Comparison of ENCODE assay signal across 13 cellular contexts in genomic region chr5:7894860-7895259, GRCh38. TPM values are rescaled to one million over a fixed set of nuclear protein-coding genes. Genes with fewer than 3 reads are reported as not detected.
DNase-seq lines count a peak whose midpoint lies in the region; ATAC-seq, FAIRE-seq and TF ChIP-seq lines count a peak whose summit lies in the region.
"Had no signal": no experiment of that assay in that cellular context is flagged by ENCODE, and none has a peak within 500 bp of the region (broad histone marks: within the 10 kb centered on the region; RNA-seq: fewer than 3 reads in every experiment).

No MANE protein-coding gene starts in this region.

- no peak overlapping the region for H3K27ac Mint-ChIP-seq in activated CD4-positive, alpha-beta T cell treated with anti-CD3 and anti-CD28 coated beads, Interleukin-2, amount 10 ng/mL, durations not matched to agents 24 days and 14 days

- peak; percentile 18 for FAIRE-seq in GM12878 (lab: Jason Lieb, UNC)

- no peak for DNase-seq in GM12878 (ENCODE audit: low read depth, low spot score)
- no peak for DNase-seq in BE2C
- no peak for DNase-seq in NCI-H446 (lab: John Stamatoyannopoulos, UW)
- no peak for DNase-seq in activated CD4-positive, alpha-beta T cell treated with anti-CD3 and anti-CD28 coated beads, Interleukin-2, amount 10 ng/mL, durations not matched to agents 24 days and 14 days
- DNase-seq: activated CD8-positive, alpha-beta memory T cell treated with anti-CD3 and anti-CD28 coated beads for 24 hours; KG1; NCI-H2227 treated with DMSO at 0.1 percent for 48 hours had no signal

- no peak for TF ChIP-seq CTCF in GM12878 (IDR thresholded peaks at IDR 0.05 in 2 of 3, conservative IDR thresholded peaks at IDR 0.05 in 1 of 3; ENCODE audit: control insufficient read depth in 2 of 3, extremely low read depth in 1 of 3, insufficient read depth in 1 of 3, low read depth in 3 of 3, low read length in 3 of 3)
- no peak for TF ChIP-seq CTCF in BE2C (IDR thresholded peaks at IDR 0.05; ENCODE audit: low read depth, low read length)

- CTCF ChIA-PET in GM12878 (lab: Yijun Ruan, JAX): no interaction called here

- peak in 1 of 2 experiments; percentile 26; a peak in 1 of 4 replicates for TF ChIP-seq EP300 in GM12878 (IDR thresholded peaks at IDR 0.05; ENCODE audit: borderline replicate concordance in 1 of 2, control insufficient read depth in 1 of 2, low read depth in 2 of 2, low read length in 2 of 2)

- peak overlapping the region; percentile 22; the same call in 1 of the 2 replicates for H3K4me2 ChIP-seq in GM12878 (ENCODE audit: control insufficient read depth, insufficient read depth)

- no peak for TF ChIP-seq RAD21 in GM12878 (IDR thresholded peaks at IDR 0.05; ENCODE audit: insufficient read depth, low read depth, low read length)

- H3K27me3 ChIP-seq in GM12878 (replicated peaks in 1 of 2; ENCODE audit: control insufficient read depth in 2 of 2, insufficient read depth in 2 of 2, low read length in 1 of 2) (no peaks in the 10 kb centered on the region), BE2C (no peaks in the 10 kb centered on the region)
- H3K27me3 ChIP-seq: breast epithelium had no signal

- H2AFZ ChIP-seq in GM12878 (ENCODE audit: control insufficient read depth, low read depth, low read length): no peak overlapping the region

- 11% methylated on average over 2 of the region's 2 CpGs for WGBS in GM12878 (ENCODE audit: insufficient coverage, insufficient replicate concordance, low lambda C conversion rate, missing lambda C conversion rate)

- POLR2A ChIA-PET in GM12878 (lab: Charles Lee): no interaction called here

- H3K79me2 ChIP-seq in GM12878 (ENCODE audit: control insufficient read depth, insufficient read depth, low read length): no peaks in the 10 kb centered on the region

- in situ Hi-C loops in GM12878 (cut with MboI): no loop called here

- peaks cover 11 to 38% of the 10 kb centered on the region in 2 experiments for H3K36me3 ChIP-seq in GM12878 (ENCODE audit: control insufficient read depth in 2 of 2, insufficient read depth in 2 of 2, low read length in 1 of 2)
- H3K36me3 ChIP-seq in BE2C: peaks cover 82% of the 10 kb centered on the region

- intact Hi-C loops in GM12878 (cut with micrococcal nuclease; ENCODE audit: unreplicated experiment): no loop called here
- intact Hi-C loops in activated CD4-positive, alpha-beta T cell treated with anti-CD3 and anti-CD28 coated beads, Interleukin-2, amount 10 ng/mL, durations not matched to agents 24 days and 14 days (cut with micrococcal nuclease): loop anchor here (2.0 kb wide), 1 partner anchor 16 kb away; no protein-coding TSS in a partner anchor

- RAD21 ChIA-PET in GM12878 (lab: Charles Lee; ENCODE audit: unreplicated experiment): no interaction called here

- no peak overlapping the region for H3K4me3 ChIP-seq in GM12878
- no peak overlapping the region for H3K4me3 ChIP-seq in BE2C (ENCODE audit: low read depth, low read length)
- H3K4me3 ChIP-seq: breast epithelium had no signal

- H3K4me1 Mint-ChIP-seq in activated CD4-positive, alpha-beta T cell treated with anti-CD3 and anti-CD28 coated beads, Interleukin-2, amount 10 ng/mL, durations not matched to agents 24 days and 14 days: peaks cover 13% of the 10 kb centered on the region

- no peaks in the 10 kb centered on the region for H4K20me1 ChIP-seq in GM12878 (ENCODE audit: control insufficient read depth, insufficient read depth)

- H3K27me3 Mint-ChIP-seq in activated CD4-positive, alpha-beta T cell treated with anti-CD3 and anti-CD28 coated beads, Interleukin-2, amount 10 ng/mL, durations not matched to agents 24 days and 14 days: no peaks in the 10 kb centered on the region

- no peak overlapping the region for H3K9ac ChIP-seq in GM12878 (ENCODE audit: control insufficient read depth, insufficient read depth, low read length)

- no peak overlapping the region for H3K4me3 Mint-ChIP-seq in activated CD4-positive, alpha-beta T cell treated with anti-CD3 and anti-CD28 coated beads, Interleukin-2, amount 10 ng/mL, durations not matched to agents 24 days and 14 days

- TF ChIP-seq POLR2A in GM12878 (IDR thresholded peaks at IDR 0.05; ENCODE audit: low read depth, low read length): no peak

- SMC1A ChIA-PET in GM12878 (lab: Charles Lee; ENCODE audit: uncharacterized antibody, unreplicated experiment): no interaction called here

- BruUV-seq in GM12878 (replicated peaks; lab: Mats Ljungman, UMichigan): no TSS peak

- ATAC-seq in GM18907 (IDR thresholded peaks at IDR 0.05; ENCODE audit: unreplicated experiment) (peak; percentile 94), GM21515 (IDR thresholded peaks at IDR 0.05; ENCODE audit: unreplicated experiment) (peak; percentile 73), HG03095 (IDR thresholded peaks at IDR 0.05; ENCODE audit: unreplicated experiment) (peak; percentile 86), GM12878 (peak; percentile 94)

- H3K9me3 Mint-ChIP-seq in activated CD4-positive, alpha-beta T cell treated with anti-CD3 and anti-CD28 coated beads, Interleukin-2, amount 10 ng/mL, durations not matched to agents 24 days and 14 days: no peaks in the 10 kb centered on the region

- H3K36me3 Mint-ChIP-seq in activated CD4-positive, alpha-beta T cell treated with anti-CD3 and anti-CD28 coated beads, Interleukin-2, amount 10 ng/mL, durations not matched to agents 24 days and 14 days (ENCODE audit: low read depth): peaks cover 78% of the 10 kb centered on the region

- peaks cover 9% of the 10 kb centered on the region for H3K4me1 ChIP-seq in GM12878 (ENCODE audit: control insufficient read depth, insufficient read depth, low read length)
- no peaks in the 10 kb centered on the region for H3K4me1 ChIP-seq in BE2C
- H3K4me1 ChIP-seq: breast epithelium had no signal

- H3K9me3 ChIP-seq in GM12878 (replicated peaks; ENCODE audit: control insufficient read depth, insufficient read depth, low read length) (no peaks in the 10 kb centered on the region), BE2C (no peaks in the 10 kb centered on the region)
- H3K9me3 ChIP-seq: breast epithelium had no signal

- peak overlapping the region; percentile 9; the same call in 1 of the 2 replicates for H3K27ac ChIP-seq in GM12878 (ENCODE audit: control insufficient read depth, insufficient read depth)
- H3K27ac ChIP-seq: breast epithelium had no signal

RNA-seq across cellular contexts. Expression of gene MTRR, which starts 25.9 kb away (rescaled TPM):
- 175 and 197 TPM in 2 replicates for total RNA-seq in GM12878 (2013; cell fraction: nucleolus; rRNA removed)
- total RNA-seq in GM12878 (2014; rRNA removed) (32.5 and 46.3 TPM in 2 replicates), GM12878 (2014; rRNA removed; fragmentation: Illumina TruSeq; extraction: Trizol) (34.5 and 36.9 TPM in 2 replicates), GM12878 (2021) (44.7 and 47.9 TPM in 2 replicates)
- polyA plus RNA-seq in GM12878 (2011; ENCODE audit: low read depth): 28.6 TPM
- polyA plus RNA-seq in GM12878 (2011; rRNA removed) (67.1 and 76.9 TPM in 2 replicates), GM12878 (2014; fragmentation: Illumina TruSeq; extraction: Trizol) (55.4 and 70.2 TPM in 2 replicates), GM12878 (2014; fragmentation: Nextera tagmentation; extraction: Ambion mirVana) (10 to 100 TPM; 13.8 to 18.2 TPM), GM12878 (2014; rRNA removed) (38.3 and 39.7 TPM in 2 replicates), GM12878 (2016; fragmentation: Nextera tagmentation; extraction: Ambion mirVana) (10 to 100 TPM; 37.8 to 42.2 TPM)
- 46.2 and 59.2 TPM in 2 replicates for polyA plus RNA-seq in GM12878 (2011; cell fraction: cytosol; rRNA removed)
- 120 and 133 TPM in 2 replicates for polyA plus RNA-seq in GM12878 (2011; cell fraction: nucleus; rRNA removed)
- polyA plus RNA-seq in GM12878 (2012): 23.6 and 26.3 TPM in 2 replicates
- 105 and 123 TPM in 2 replicates for polyA minus RNA-seq in GM12878 (2011; rRNA and poly(A)+ RNA removed)
- 9.8 and 32.2 TPM in 2 replicates for polyA minus RNA-seq in GM12878 (2011; cell fraction: cytosol; rRNA and poly(A)+ RNA removed)
- polyA minus RNA-seq in GM12878 (2011; cell fraction: nucleus; rRNA and poly(A)+ RNA removed): 118 and 159 TPM in 2 replicates
- 67.3 TPM for polyA plus RNA-seq in BE2C (2012; ENCODE audit: insufficient read depth, insufficient read length, low read depth)
- 64.4 and 76.8 TPM in 2 replicates for total RNA-seq in activated CD4-positive, alpha-beta T cell treated with anti-CD3 and anti-CD28 coated beads, Interleukin-2, amount 10 ng/mL, durations not matched to agents 24 days and 14 days

RNA-seq across cellular contexts. Expression of gene FASTKD3, which starts 26.0 kb away (rescaled TPM):
- total RNA-seq in GM12878 (2013; cell fraction: nucleolus; rRNA removed): 35.2 and 43.6 TPM in 2 replicates
- total RNA-seq in GM12878 (2014; rRNA removed): 14.1 and 19.3 TPM in 2 replicates
- total RNA-seq in GM12878 (2014; rRNA removed; fragmentation: Illumina TruSeq; extraction: Trizol): 24.4 and 25.7 TPM in 2 replicates
- 11.9 and 12.1 TPM in 2 replicates for total RNA-seq in GM12878 (2021)
- polyA plus RNA-seq in GM12878 (2011; ENCODE audit: low read depth): 11.1 TPM
- polyA plus RNA-seq in GM12878 (2011; rRNA removed): 19.9 and 32.8 TPM in 2 replicates
- 8.6 and 8.9 TPM in 2 replicates for polyA plus RNA-seq in GM12878 (2011; cell fraction: cytosol; rRNA removed)
- 23.0 and 26.3 TPM in 2 replicates for polyA plus RNA-seq in GM12878 (2011; cell fraction: nucleus; rRNA removed)
- polyA plus RNA-seq in GM12878 (2012): 10.7 and 11.2 TPM in 2 replicates
- 30.2 and 49.0 TPM in 2 replicates for polyA plus RNA-seq in GM12878 (2014; fragmentation: Illumina TruSeq; extraction: Trizol)
- 10 to 100 TPM; 42.6 to 59.6 TPM for polyA plus RNA-seq in GM12878 (2014; fragmentation: Nextera tagmentation; extraction: Ambion mirVana)
- polyA plus RNA-seq in GM12878 (2014; rRNA removed): 15.7 and 24.9 TPM in 2 replicates
- 10 to 100 TPM; 24.3 to 27.7 TPM for polyA plus RNA-seq in GM12878 (2016; fragmentation: Nextera tagmentation; extraction: Ambion mirVana)
- polyA minus RNA-seq in GM12878 (2011; rRNA and poly(A)+ RNA removed): 9.1 and 9.4 TPM in 2 replicates
- polyA minus RNA-seq in GM12878 (2011; cell fraction: cytosol; rRNA and poly(A)+ RNA removed): 2.3 and 4.8 TPM in 2 replicates
- polyA minus RNA-seq in GM12878 (2011; cell fraction: nucleus; rRNA and poly(A)+ RNA removed): 11.4 and 14.8 TPM in 2 replicates
- 12.6 TPM for polyA plus RNA-seq in BE2C (2012; ENCODE audit: insufficient read depth, insufficient read length, low read depth)
- 17.7 and 18.3 TPM in 2 replicates for total RNA-seq in activated CD4-positive, alpha-beta T cell treated with anti-CD3 and anti-CD28 coated beads, Interleukin-2, amount 10 ng/mL, durations not matched to agents 24 days and 14 days

RNA-seq across cellular contexts. Expression of gene CFAP90, which starts 43.9 kb away (rescaled TPM):
- total RNA-seq in GM12878 (2013; cell fraction: nucleolus; rRNA removed): not detected in 2 replicates
- not detected in 2 replicates for total RNA-seq in GM12878 (2014; rRNA removed)
- total RNA-seq in GM12878 (2014; rRNA removed; fragmentation: Illumina TruSeq; extraction: Trizol): not detected in 2 replicates
- not detected in 2 replicates for total RNA-seq in GM12878 (2021)
- not detected for polyA plus RNA-seq in GM12878 (2011; ENCODE audit: low read depth)
- polyA plus RNA-seq in GM12878 (2011; rRNA removed): not detected in 2 replicates
- polyA plus RNA-seq in GM12878 (2011; cell fraction: cytosol; rRNA removed): not detected in 2 replicates
- not detected in 2 replicates for polyA plus RNA-seq in GM12878 (2011; cell fraction: nucleus; rRNA removed)
- not detected in 2 replicates for polyA plus RNA-seq in GM12878 (2012)
- not detected in 2 replicates for polyA plus RNA-seq in GM12878 (2014; fragmentation: Illumina TruSeq; extraction: Trizol)
- not detected for polyA plus RNA-seq in GM12878 (2014; fragmentation: Nextera tagmentation; extraction: Ambion mirVana)
- polyA plus RNA-seq in GM12878 (2014; rRNA removed): not detected in 2 replicates
- polyA plus RNA-seq in GM12878 (2016; fragmentation: Nextera tagmentation; extraction: Ambion mirVana): not detected
- not detected in 2 replicates for polyA minus RNA-seq in GM12878 (2011; rRNA and poly(A)+ RNA removed)
- not detected in 2 replicates for polyA minus RNA-seq in GM12878 (2011; cell fraction: cytosol; rRNA and poly(A)+ RNA removed)
- not detected in 2 replicates for polyA minus RNA-seq in GM12878 (2011; cell fraction: nucleus; rRNA and poly(A)+ RNA removed)
- not detected for polyA plus RNA-seq in BE2C (2012; ENCODE audit: insufficient read depth, insufficient read length, low read depth)
- total RNA-seq in activated CD4-positive, alpha-beta T cell treated with anti-CD3 and anti-CD28 coated beads, Interleukin-2, amount 10 ng/mL, durations not matched to agents 24 days and 14 days: not detected in 2 replicates
- total RNA-seq: fibroblast of lung, kidney epithelial cell had no signal
- polyA plus RNA-seq: fibroblast of lung had no signal
